1 cellular context compared by ENCODE assay signal in the genomic region with DNA sequence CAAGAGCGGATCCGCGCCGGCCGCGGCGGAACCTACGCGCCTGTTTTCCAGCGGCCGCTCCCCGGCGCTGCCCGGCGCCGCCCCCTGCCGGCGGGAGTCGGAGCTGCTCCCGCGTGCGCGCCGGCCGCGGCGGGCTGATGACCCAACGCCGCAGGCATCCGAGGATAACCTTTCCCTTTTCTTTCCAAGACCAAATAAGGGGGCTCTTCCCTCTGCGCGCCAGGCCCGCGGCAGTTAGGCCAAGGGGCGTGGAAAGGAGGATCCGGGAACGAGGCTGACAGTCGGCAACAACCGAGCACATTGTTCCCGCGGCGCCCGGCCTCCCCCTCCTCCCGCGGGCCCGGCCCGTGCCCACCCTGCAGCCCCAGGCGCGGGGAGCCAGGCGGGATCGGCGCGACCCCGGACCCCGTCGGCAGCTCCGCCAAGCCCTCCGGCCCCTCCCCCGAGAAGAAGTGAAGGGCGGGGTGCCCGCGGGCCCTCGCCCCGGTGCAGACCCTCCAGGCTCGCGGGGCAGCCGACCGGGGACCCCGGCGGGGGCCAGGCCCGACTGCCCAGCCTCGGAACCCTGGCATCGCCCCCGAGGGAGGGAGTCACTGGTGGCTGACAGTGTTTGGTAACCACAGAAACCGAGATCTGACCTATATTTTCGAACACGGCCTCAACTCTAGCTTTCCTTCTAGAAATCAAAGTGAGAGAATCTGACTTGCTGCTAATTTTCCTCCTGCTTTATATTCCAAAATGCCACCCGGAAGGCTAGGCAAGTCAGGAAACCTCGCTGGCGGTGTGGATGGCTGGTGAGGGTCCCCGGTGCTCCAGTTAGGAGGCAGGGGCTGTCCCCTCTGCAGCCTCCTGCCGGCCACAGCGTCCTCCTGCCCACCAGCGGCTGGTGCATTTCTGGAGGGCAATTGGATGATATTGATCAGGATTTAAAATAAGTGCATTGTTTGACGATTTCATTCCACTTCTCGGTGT.
TF ChIP-seq lines count a peak whose summit lies in the region.

No MANE protein-coding gene starts in this region.

TF ChIP-seq in H1, 55 proteins besides CTCF, POLR2A, EP300 and RAD21 (continued from another document):
- no peak for TF ChIP-seq ZNF274 (IDR thresholded peaks at IDR 0.05; ENCODE audit: borderline replicate concordance, extremely low read depth, low read length)
- no peak for TF ChIP-seq BCL11A (IDR thresholded peaks at IDR 0.05; ENCODE audit: low read depth in 2 of 2, low read length in 2 of 2)
- TF ChIP-seq, protein P1, sequence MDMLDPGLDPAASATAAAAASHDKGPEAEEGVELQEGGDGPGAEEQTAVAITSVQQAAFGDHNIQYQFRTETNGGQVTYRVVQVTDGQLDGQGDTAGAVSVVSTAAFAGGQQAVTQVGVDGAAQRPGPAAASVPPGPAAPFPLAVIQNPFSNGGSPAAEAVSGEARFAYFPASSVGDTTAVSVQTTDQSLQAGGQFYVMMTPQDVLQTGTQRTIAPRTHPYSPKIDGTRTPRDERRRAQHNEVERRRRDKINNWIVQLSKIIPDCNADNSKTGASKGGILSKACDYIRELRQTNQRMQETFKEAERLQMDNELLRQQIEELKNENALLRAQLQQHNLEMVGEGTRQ (IDR thresholded peaks at IDR 0.05; ENCODE audit: low read length), result no peak
- TF ChIP-seq TBP (IDR thresholded peaks at IDR 0.05; ENCODE audit: low read depth, low read length), result peak; percentile 53; the same call in 1 of the 2 replicates
- TF ChIP-seq RBBP5 (IDR thresholded peaks at IDR 0.05; ENCODE audit: borderline replicate concordance, low read depth, low read length), result no peak; the same call in 1 of the 2 replicates
- TF ChIP-seq SIN3A (conservative IDR thresholded peaks at IDR 0.05 in 1 of 2, IDR thresholded peaks at IDR 0.05 in 1 of 2; ENCODE audit: low read depth in 1 of 2, low read length in 2 of 2), result no peak
- TF ChIP-seq, protein P2, sequence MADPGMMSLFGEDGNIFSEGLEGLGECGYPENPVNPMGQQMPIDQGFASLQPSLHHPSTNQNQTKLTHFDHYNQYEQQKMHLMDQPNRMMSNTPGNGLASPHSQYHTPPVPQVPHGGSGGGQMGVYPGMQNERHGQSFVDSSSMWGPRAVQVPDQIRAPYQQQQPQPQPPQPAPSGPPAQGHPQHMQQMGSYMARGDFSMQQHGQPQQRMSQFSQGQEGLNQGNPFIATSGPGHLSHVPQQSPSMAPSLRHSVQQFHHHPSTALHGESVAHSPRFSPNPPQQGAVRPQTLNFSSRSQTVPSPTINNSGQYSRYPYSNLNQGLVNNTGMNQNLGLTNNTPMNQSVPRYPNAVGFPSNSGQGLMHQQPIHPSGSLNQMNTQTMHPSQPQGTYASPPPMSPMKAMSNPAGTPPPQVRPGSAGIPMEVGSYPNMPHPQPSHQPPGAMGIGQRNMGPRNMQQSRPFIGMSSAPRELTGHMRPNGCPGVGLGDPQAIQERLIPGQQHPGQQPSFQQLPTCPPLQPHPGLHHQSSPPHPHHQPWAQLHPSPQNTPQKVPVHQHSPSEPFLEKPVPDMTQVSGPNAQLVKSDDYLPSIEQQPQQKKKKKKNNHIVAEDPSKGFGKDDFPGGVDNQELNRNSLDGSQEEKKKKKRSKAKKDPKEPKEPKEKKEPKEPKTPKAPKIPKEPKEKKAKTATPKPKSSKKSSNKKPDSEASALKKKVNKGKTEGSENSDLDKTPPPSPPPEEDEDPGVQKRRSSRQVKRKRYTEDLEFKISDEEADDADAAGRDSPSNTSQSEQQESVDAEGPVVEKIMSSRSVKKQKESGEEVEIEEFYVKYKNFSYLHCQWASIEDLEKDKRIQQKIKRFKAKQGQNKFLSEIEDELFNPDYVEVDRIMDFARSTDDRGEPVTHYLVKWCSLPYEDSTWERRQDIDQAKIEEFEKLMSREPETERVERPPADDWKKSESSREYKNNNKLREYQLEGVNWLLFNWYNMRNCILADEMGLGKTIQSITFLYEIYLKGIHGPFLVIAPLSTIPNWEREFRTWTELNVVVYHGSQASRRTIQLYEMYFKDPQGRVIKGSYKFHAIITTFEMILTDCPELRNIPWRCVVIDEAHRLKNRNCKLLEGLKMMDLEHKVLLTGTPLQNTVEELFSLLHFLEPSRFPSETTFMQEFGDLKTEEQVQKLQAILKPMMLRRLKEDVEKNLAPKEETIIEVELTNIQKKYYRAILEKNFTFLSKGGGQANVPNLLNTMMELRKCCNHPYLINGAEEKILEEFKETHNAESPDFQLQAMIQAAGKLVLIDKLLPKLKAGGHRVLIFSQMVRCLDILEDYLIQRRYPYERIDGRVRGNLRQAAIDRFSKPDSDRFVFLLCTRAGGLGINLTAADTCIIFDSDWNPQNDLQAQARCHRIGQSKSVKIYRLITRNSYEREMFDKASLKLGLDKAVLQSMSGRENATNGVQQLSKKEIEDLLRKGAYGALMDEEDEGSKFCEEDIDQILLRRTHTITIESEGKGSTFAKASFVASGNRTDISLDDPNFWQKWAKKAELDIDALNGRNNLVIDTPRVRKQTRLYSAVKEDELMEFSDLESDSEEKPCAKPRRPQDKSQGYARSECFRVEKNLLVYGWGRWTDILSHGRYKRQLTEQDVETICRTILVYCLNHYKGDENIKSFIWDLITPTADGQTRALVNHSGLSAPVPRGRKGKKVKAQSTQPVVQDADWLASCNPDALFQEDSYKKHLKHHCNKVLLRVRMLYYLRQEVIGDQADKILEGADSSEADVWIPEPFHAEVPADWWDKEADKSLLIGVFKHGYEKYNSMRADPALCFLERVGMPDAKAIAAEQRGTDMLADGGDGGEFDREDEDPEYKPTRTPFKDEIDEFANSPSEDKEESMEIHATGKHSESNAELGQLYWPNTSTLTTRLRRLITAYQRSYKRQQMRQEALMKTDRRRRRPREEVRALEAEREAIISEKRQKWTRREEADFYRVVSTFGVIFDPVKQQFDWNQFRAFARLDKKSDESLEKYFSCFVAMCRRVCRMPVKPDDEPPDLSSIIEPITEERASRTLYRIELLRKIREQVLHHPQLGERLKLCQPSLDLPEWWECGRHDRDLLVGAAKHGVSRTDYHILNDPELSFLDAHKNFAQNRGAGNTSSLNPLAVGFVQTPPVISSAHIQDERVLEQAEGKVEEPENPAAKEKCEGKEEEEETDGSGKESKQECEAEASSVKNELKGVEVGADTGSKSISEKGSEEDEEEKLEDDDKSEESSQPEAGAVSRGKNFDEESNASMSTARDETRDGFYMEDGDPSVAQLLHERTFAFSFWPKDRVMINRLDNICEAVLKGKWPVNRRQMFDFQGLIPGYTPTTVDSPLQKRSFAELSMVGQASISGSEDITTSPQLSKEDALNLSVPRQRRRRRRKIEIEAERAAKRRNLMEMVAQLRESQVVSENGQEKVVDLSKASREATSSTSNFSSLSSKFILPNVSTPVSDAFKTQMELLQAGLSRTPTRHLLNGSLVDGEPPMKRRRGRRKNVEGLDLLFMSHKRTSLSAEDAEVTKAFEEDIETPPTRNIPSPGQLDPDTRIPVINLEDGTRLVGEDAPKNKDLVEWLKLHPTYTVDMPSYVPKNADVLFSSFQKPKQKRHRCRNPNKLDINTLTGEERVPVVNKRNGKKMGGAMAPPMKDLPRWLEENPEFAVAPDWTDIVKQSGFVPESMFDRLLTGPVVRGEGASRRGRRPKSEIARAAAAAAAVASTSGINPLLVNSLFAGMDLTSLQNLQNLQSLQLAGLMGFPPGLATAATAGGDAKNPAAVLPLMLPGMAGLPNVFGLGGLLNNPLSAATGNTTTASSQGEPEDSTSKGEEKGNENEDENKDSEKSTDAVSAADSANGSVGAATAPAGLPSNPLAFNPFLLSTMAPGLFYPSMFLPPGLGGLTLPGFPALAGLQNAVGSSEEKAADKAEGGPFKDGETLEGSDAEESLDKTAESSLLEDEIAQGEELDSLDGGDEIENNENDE (IDR thresholded peaks at IDR 0.05; ENCODE audit: insufficient replicate concordance, low read length), result no peak
- no peak for TF ChIP-seq RXRA (IDR thresholded peaks at IDR 0.05; ENCODE audit: insufficient read depth, low read depth, low read length)
- TF ChIP-seq NRF1 (IDR thresholded peaks at IDR 0.05; ENCODE audit: low read depth, low read length), result no peak
- TF ChIP-seq MAFK (IDR thresholded peaks at IDR 0.05; ENCODE audit: low read depth, low read length), result no peak
- TF ChIP-seq KDM4A (IDR thresholded peaks at IDR 0.05; ENCODE audit: low read depth, low read length, severe bottlenecking), result peak; percentile 46
- no peak for TF ChIP-seq SAP30 (IDR thresholded peaks at IDR 0.05; ENCODE audit: insufficient read depth, insufficient replicate concordance, low read length)
- TF ChIP-seq KDM5A (IDR thresholded peaks at IDR 0.05; ENCODE audit: low read length), result no peak
- peak; percentile 67 for TF ChIP-seq JUN (IDR thresholded peaks at IDR 0.05; ENCODE audit: low read depth, low read length)
- no peak for TF ChIP-seq CBX8 (IDR thresholded peaks at IDR 0.05; ENCODE audit: borderline replicate concordance, low read depth, low read length)
- TF ChIP-seq ASH2L (IDR thresholded peaks at IDR 0.05; ENCODE audit: low read length), result peak; percentile 64
- no peak for TF ChIP-seq KDM1A (IDR thresholded peaks at IDR 0.05; ENCODE audit: borderline replicate concordance, low read length)
- no peak; the same call in 1 of the 2 replicates for TF ChIP-seq CEBPB (IDR thresholded peaks at IDR 0.05; ENCODE audit: low read depth, low read length)
- TF ChIP-seq POU5F1 (IDR thresholded peaks at IDR 0.05; ENCODE audit: low read depth, low read length), result no peak
- no peak for TF ChIP-seq SP1 (IDR thresholded peaks at IDR 0.05; ENCODE audit: low read depth, low read length)
- TF ChIP-seq TEAD4 (IDR thresholded peaks at IDR 0.05; ENCODE audit: low read depth, low read length), result peak; percentile 25; the same call in 1 of the 2 replicates
- TF ChIP-seq GABPA (IDR thresholded peaks at IDR 0.05; ENCODE audit: borderline replicate concordance, insufficient read depth, low read length), result no peak
- TF ChIP-seq HDAC2 (IDR thresholded peaks at IDR 0.05; ENCODE audit: borderline replicate concordance in 1 of 2, low read depth in 2 of 2, low read length in 2 of 2), result 0 out of 4 replicates have a peak, but pooled peaks of 1 of the 2 experiments have one; percentile 16
- no peak for TF ChIP-seq SP2 (IDR thresholded peaks at IDR 0.05; ENCODE audit: low read length)
- peak; percentile 59 for TF ChIP-seq POLR2AphosphoS5 (IDR thresholded peaks at IDR 0.05; ENCODE audit: low read depth, low read length)
- TF ChIP-seq YY1 (IDR thresholded peaks at IDR 0.05; ENCODE audit: low read depth, low read length), result no peak
- no peak for TF ChIP-seq GTF2F1 (IDR thresholded peaks at IDR 0.05; ENCODE audit: borderline replicate concordance, low read depth, low read length)
- no peak for TF ChIP-seq EZH2 (IDR thresholded peaks at IDR 0.05; ENCODE audit: low read depth, low read length, severe bottlenecking)
- TF ChIP-seq SUZ12 (IDR thresholded peaks at IDR 0.05; ENCODE audit: low read length), result no peak
- no peak for TF ChIP-seq BRCA1 (IDR thresholded peaks at IDR 0.05; ENCODE audit: low read depth, low read length)
- TF ChIP-seq CBX5 (IDR thresholded peaks at IDR 0.05; ENCODE audit: low read depth, low read length), result no peak
- TF ChIP-seq TAF7 (optimal IDR thresholded peaks at IDR 0.05; ENCODE audit: borderline replicate concordance, low read depth, low read length), result peak; percentile 46
- TF ChIP-seq, protein P3, sequence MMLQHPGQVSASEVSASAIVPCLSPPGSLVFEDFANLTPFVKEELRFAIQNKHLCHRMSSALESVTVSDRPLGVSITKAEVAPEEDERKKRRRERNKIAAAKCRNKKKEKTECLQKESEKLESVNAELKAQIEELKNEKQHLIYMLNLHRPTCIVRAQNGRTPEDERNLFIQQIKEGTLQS (IDR thresholded peaks at IDR 0.05; ENCODE audit: insufficient read depth, low read depth, low read length), result peak; percentile 60; the same call in 1 of the 2 replicates
- TF ChIP-seq EGR1 (IDR thresholded peaks at IDR 0.05; ENCODE audit: borderline replicate concordance, low read depth, low read length), result no peak
- TF ChIP-seq BACH1 (IDR thresholded peaks at IDR 0.05; ENCODE audit: low read length), result no peak
- no peak for TF ChIP-seq RNF2 (IDR thresholded peaks at IDR 0.05; ENCODE audit: borderline replicate concordance, low read depth, low read length, missing control alignments, poor library complexity, severe bottlenecking)
- no peak for TF ChIP-seq CREB1 (IDR thresholded peaks at IDR 0.05)
- TF ChIP-seq, protein P4, sequence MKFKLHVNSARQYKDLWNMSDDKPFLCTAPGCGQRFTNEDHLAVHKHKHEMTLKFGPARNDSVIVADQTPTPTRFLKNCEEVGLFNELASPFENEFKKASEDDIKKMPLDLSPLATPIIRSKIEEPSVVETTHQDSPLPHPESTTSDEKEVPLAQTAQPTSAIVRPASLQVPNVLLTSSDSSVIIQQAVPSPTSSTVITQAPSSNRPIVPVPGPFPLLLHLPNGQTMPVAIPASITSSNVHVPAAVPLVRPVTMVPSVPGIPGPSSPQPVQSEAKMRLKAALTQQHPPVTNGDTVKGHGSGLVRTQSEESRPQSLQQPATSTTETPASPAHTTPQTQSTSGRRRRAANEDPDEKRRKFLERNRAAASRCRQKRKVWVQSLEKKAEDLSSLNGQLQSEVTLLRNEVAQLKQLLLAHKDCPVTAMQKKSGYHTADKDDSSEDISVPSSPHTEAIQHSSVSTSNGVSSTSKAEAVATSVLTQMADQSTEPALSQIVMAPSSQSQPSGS (IDR thresholded peaks at IDR 0.05; ENCODE audit: low read length), result no peak
- TF ChIP-seq SIRT6 (IDR thresholded peaks at IDR 0.05; ENCODE audit: low read length), result no peak
- peak; percentile 90 for TF ChIP-seq JUND (IDR thresholded peaks at IDR 0.05; ENCODE audit: low read length)
- 0 out of 2 replicates have a peak, but pooled peaks have one; percentile 24 for TF ChIP-seq FOSL1 (IDR thresholded peaks at IDR 0.05; ENCODE audit: insufficient read depth, low read depth, low read length)
- TF ChIP-seq CTBP2 (IDR thresholded peaks at IDR 0.05; ENCODE audit: borderline replicate concordance, insufficient read depth, insufficient read length, low read length), result no peak
- TF ChIP-seq SIX5 (IDR thresholded peaks at IDR 0.05; ENCODE audit: low read depth, low read length), result no peak
- peak; percentile 92 for TF ChIP-seq SRF (IDR thresholded peaks at IDR 0.05; ENCODE audit: low read depth, low read length)
- TF ChIP-seq, protein P5, sequence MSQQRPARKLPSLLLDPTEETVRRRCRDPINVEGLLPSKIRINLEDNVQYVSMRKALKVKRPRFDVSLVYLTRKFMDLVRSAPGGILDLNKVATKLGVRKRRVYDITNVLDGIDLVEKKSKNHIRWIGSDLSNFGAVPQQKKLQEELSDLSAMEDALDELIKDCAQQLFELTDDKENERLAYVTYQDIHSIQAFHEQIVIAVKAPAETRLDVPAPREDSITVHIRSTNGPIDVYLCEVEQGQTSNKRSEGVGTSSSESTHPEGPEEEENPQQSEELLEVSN (IDR thresholded peaks at IDR 0.05), result 0 out of 2 replicates have a peak, but pooled peaks have one; percentile 31
- no peak for TF ChIP-seq NANOG (IDR thresholded peaks at IDR 0.05; ENCODE audit: insufficient read depth, low read depth, low read length, poor library complexity, severe bottlenecking)
- TF ChIP-seq CHD2 (IDR thresholded peaks at IDR 0.05; ENCODE audit: low read length), result no peak
TF ChIP-seq in H1: peak in this region for 16.
